In genomic region chr20:41006126-41006935, GRCh38 we compare ENCODE assay signal across 15 cellular contexts. TPM values are rescaled to one million over a fixed set of nuclear protein-coding genes. Genes with fewer than 3 reads are reported as not detected.
DNase-seq lines count a peak whose midpoint lies in the region; ATAC-seq and TF ChIP-seq lines count a peak whose summit lies in the region.
"Had no signal": no experiment of that assay in that cellular context is flagged by ENCODE, and none has a peak within 500 bp of the region (broad histone marks: within the 10 kb centered on the region; RNA-seq: fewer than 3 reads in every experiment).

No MANE protein-coding gene starts in this region.

- peaks cover 65% of the 10 kb centered on the region for H3K4me1 Mint-ChIP-seq in activated CD8-positive, alpha-beta memory T cell treated with anti-CD3 and anti-CD28 coated beads, Interleukin-2, amount 10 ng/mL, durations not matched to agents 7 days and 5 days

- peaks cover 32% of the 10 kb centered on the region for H3K9me1 ChIP-seq in IMR-90 (ENCODE audit: insufficient read depth, low read length)

- peak overlapping the region; percentile 99 for H2BK5ac ChIP-seq in IMR-90 (ENCODE audit: low read depth, low read length, poor library complexity, severe bottlenecking)
- H2BK5ac ChIP-seq in mesenchymal stem cell (ENCODE audit: low read depth, low read length, poor library complexity, severe bottlenecking): no peak overlapping the region

- H2AK9ac ChIP-seq in IMR-90 (replicated peaks; ENCODE audit: low read depth, low read length, poor library complexity): no peak overlapping the region

- peak overlapping the region; percentile 94 for H3K14ac ChIP-seq in IMR-90 (replicated peaks; ENCODE audit: low read depth, low read length)
- H3K14ac ChIP-seq in mesenchymal stem cell (ENCODE audit: low read length in 2 of 2): peak overlapping the region in 1 of 2 experiments; percentile 46

- in situ Hi-C loops in IMR-90 (cut with MboI; ENCODE audit: low sequenced_read_pairs): no loop called here
- in situ Hi-C loops in mammary epithelial cell (cut with MboI; ENCODE audit: low sequenced_read_pairs in 2 of 2): no loop called here

- ATAC-seq in IMR-90 (ENCODE audit: low read depth) (no peak), GM21528 (IDR thresholded peaks at IDR 0.05; ENCODE audit: low FRiP score, unreplicated experiment) (no peak)
- no peak for ATAC-seq in activated CD8-positive, alpha-beta memory T cell treated with anti-CD3 and anti-CD28 coated beads, Interleukin-2, amount 10 ng/mL, durations not matched to agents 7 days and 5 days
- ATAC-seq: T-cell had no signal

- H2BK15ac ChIP-seq in IMR-90 (ENCODE audit: low read depth, low read length): peak overlapping the region; percentile 96
- no peak overlapping the region for H2BK15ac ChIP-seq in mesenchymal stem cell (ENCODE audit: low read depth, poor library complexity, severe bottlenecking)

- H2AFZ ChIP-seq in IMR-90 (replicated peaks; ENCODE audit: low read length, poor library complexity) (peak overlapping the region; percentile 17), mammary epithelial cell (ENCODE audit: low read depth, low read length) (peak overlapping the region; percentile 57), mesenchymal stem cell (ENCODE audit: low read depth, low read length) (no peak overlapping the region)

- H3K36me3 ChIP-seq in A673 (ENCODE audit: insufficient read depth, low read length, poor library complexity, severe bottlenecking) (no peaks in the 10 kb centered on the region), IMR-90 (ENCODE audit: control insufficient read depth, insufficient read depth, low read length) (no peaks in the 10 kb centered on the region), mammary epithelial cell (ENCODE audit: insufficient read depth, low read length) (no peaks in the 10 kb centered on the region), mesenchymal stem cell (ENCODE audit: control insufficient read depth in 1 of 2, insufficient read depth in 2 of 2, low read depth in 1 of 2, low read length in 2 of 2) (no peaks in the 10 kb centered on the region), BE2C (no peaks in the 10 kb centered on the region)
- H3K36me3 ChIP-seq: gastroesophageal sphincter, neutrophil, WERI-Rb-1 had no signal

- peaks cover 50% of the 10 kb centered on the region for H3K4me1 ChIP-seq in A673 (ENCODE audit: insufficient read depth, low read length, poor library complexity, severe bottlenecking)
- peaks cover 29% of the 10 kb centered on the region for H3K4me1 ChIP-seq in IMR-90 (ENCODE audit: control insufficient read depth, insufficient read depth, low read length)
- peaks cover 48% of the 10 kb centered on the region for H3K4me1 ChIP-seq in mammary epithelial cell (ENCODE audit: insufficient read depth, low read length)
- peaks cover 31% of the 10 kb centered on the region for H3K4me1 ChIP-seq in mesenchymal stem cell (ENCODE audit: control insufficient read depth, insufficient read depth, low read depth, low read length)
- no peaks in the 10 kb centered on the region; the same call in 1 of the 2 replicates for H3K4me1 ChIP-seq in BE2C

- peak overlapping the region; percentile 97 for H3K18ac ChIP-seq in IMR-90 (ENCODE audit: low read depth, low read length)
- H3K18ac ChIP-seq in mesenchymal stem cell (ENCODE audit: low read depth in 1 of 2, low read length in 2 of 2): peak overlapping the region; percentile 80 to 91

- intact Hi-C loops in A673 (cut with micrococcal nuclease; ENCODE audit: unreplicated experiment): no loop called here
- intact Hi-C loops in IMR-90 (cut with micrococcal nuclease): no loop called here
- intact Hi-C loops in mammary epithelial cell (cut with micrococcal nuclease): no loop called here

- H3K23ac ChIP-seq in IMR-90 (ENCODE audit: low read depth, low read length) (peak overlapping the region; percentile 94), mesenchymal stem cell (ENCODE audit: low read length in 2 of 2) (no peak overlapping the region)

- TF ChIP-seq CTCF in A673 (conservative IDR thresholded peaks at IDR 0.05; ENCODE audit: low read depth, low read length) (no peak), IMR-90 (conservative IDR thresholded peaks at IDR 0.05; ENCODE audit: low read depth, low read length) (no peak), mammary epithelial cell (conservative IDR thresholded peaks at IDR 0.05 in 1 of 2, IDR thresholded peaks at IDR 0.05 in 1 of 2; ENCODE audit: extremely low read depth in 1 of 2, insufficient read depth in 1 of 2, low read depth in 1 of 2, low read length in 2 of 2) (no peak), BE2C (IDR thresholded peaks at IDR 0.05; ENCODE audit: low read depth, low read length) (no peak)

- no peaks in the 10 kb centered on the region; the same call in 1 of the 2 replicates for H4K20me1 ChIP-seq in IMR-90 (ENCODE audit: insufficient read depth, low read length)
- H4K20me1 ChIP-seq in mammary epithelial cell (ENCODE audit: insufficient read depth, low read length): no peaks in the 10 kb centered on the region

- H2AK5ac ChIP-seq in IMR-90 (ENCODE audit: low read depth, low read length) (peak overlapping the region; percentile 93), mesenchymal stem cell (ENCODE audit: low read length, severe bottlenecking) (no peak overlapping the region)

- 0 out of 2 replicates have a peak overlapping the region, but pooled peaks have one; percentile 41 for H3K56ac ChIP-seq in IMR-90 (ENCODE audit: extremely low read depth, insufficient read depth, low read length)

- peaks cover 9% of the 10 kb centered on the region for H3K36me3 Mint-ChIP-seq in activated CD8-positive, alpha-beta memory T cell treated with anti-CD3 and anti-CD28 coated beads, Interleukin-2, amount 10 ng/mL, durations not matched to agents 7 days and 5 days
- H3K36me3 Mint-ChIP-seq: T-cell had no signal

- H4K5ac ChIP-seq in IMR-90 (ENCODE audit: low read depth, low read length): peak overlapping the region; percentile 92

- peak overlapping the region; percentile 97 for H2BK20ac ChIP-seq in IMR-90 (ENCODE audit: low read depth, low read length)

- no peak overlapping the region for H3K4me3 Mint-ChIP-seq in activated CD8-positive, alpha-beta memory T cell treated with anti-CD3 and anti-CD28 coated beads, Interleukin-2, amount 10 ng/mL, durations not matched to agents 7 days and 5 days
- H3K4me3 Mint-ChIP-seq: T-cell had no signal

- peaks cover 11% of the 10 kb centered on the region for H3K9me3 ChIP-seq in A673 (ENCODE audit: low read depth, low read length, poor library complexity, severe bottlenecking)
- no peaks in the 10 kb centered on the region for H3K9me3 ChIP-seq in IMR-90 (ENCODE audit: control insufficient read depth, insufficient read depth, low read length)
- H3K9me3 ChIP-seq in mammary epithelial cell (replicated peaks; ENCODE audit: insufficient read depth, low read length): no peaks in the 10 kb centered on the region
- no peaks in the 10 kb centered on the region for H3K9me3 ChIP-seq in mesenchymal stem cell (ENCODE audit: control insufficient read depth, low read length)
- no peaks in the 10 kb centered on the region for H3K9me3 ChIP-seq in BE2C
- H3K9me3 ChIP-seq: gastroesophageal sphincter, neutrophil had no signal

- no peak for TF ChIP-seq POLR2A in IMR-90 (IDR thresholded peaks at IDR 0.05; ENCODE audit: low read depth, low read length)

- dilution Hi-C loops in IMR-90 (cut with HindIII; ENCODE audit: low sequenced_read_pairs, unreplicated experiment): no loop called here
- dilution Hi-C loops in mammary epithelial cell (cut with HindIII; ENCODE audit: low sequenced_read_pairs): no loop called here

- BruUV-seq in A673 (replicated peaks; lab: Mats Ljungman, UMichigan) (no TSS peak), IMR-90 (replicated peaks; lab: Mats Ljungman, UMichigan) (no TSS peak), mammary epithelial cell (replicated peaks; lab: Mats Ljungman, UMichigan) (no TSS peak)

- DNase-seq in A673 (ENCODE audit: low spot score) (no peak), IMR-90 (no peak), mammary epithelial cell (no peak), mesenchymal stem cell (no peak), BE2C (no peak), D341Med (ENCODE audit: low spot score) (no peak)
- no peak for DNase-seq in activated CD8-positive, alpha-beta memory T cell treated with anti-CD3 and anti-CD28 coated beads, Interleukin-2, amount 10 ng/mL, durations not matched to agents 7 days and 5 days
- DNase-seq: cerebellar nuclear complex, DMS153, NCI-H1092, T-cell, WERI-Rb-1 had no signal

- H3K79me1 ChIP-seq in IMR-90 (ENCODE audit: low read depth in 1 of 2, low read length in 2 of 2) (peaks cover 4 to 57% of the 10 kb centered on the region in 2 experiments; a peak in 3 of 4 replicates), mesenchymal stem cell (replicated peaks; ENCODE audit: low read length, poor library complexity, severe bottlenecking) (no peaks in the 10 kb centered on the region)

- TF ChIP-seq RAD21 in IMR-90 (IDR thresholded peaks at IDR 0.05; ENCODE audit: low read length): no peak

- H3K27ac ChIP-seq in A673 (ENCODE audit: low read depth, low read length, poor library complexity, severe bottlenecking) (peak overlapping the region; percentile 88), IMR-90 (ENCODE audit: insufficient read depth, low read length) (peak overlapping the region; percentile 88), mammary epithelial cell (ENCODE audit: insufficient read depth, low read depth, low read length) (no peak overlapping the region), mesenchymal stem cell (ENCODE audit: low read length, poor library complexity, severe bottlenecking) (no peak overlapping the region)
- H3K27ac ChIP-seq: neutrophil, WERI-Rb-1 had no signal

- H3K27me3 Mint-ChIP-seq in activated CD8-positive, alpha-beta memory T cell treated with anti-CD3 and anti-CD28 coated beads, Interleukin-2, amount 10 ng/mL, durations not matched to agents 7 days and 5 days: no peaks in the 10 kb centered on the region
- H3K27me3 Mint-ChIP-seq: T-cell had no signal

- POLR2A ChIA-PET in A673 (lab: Charles Lee; ENCODE audit: low non-redundant PET): no interaction called here
- POLR2A ChIA-PET in IMR-90 (lab: Charles Lee; ENCODE audit: unreplicated experiment): no interaction called here

- H3K4ac ChIP-seq in IMR-90 (ENCODE audit: low read depth, low read length) (peak overlapping the region; percentile 95), mesenchymal stem cell (ENCODE audit: low read depth in 1 of 2, low read length in 2 of 2) (peak overlapping the region; percentile 21 to 91)

- no peak overlapping the region for H3K4me3 ChIP-seq in A673 (ENCODE audit: low read depth, low read length, poor library complexity, severe bottlenecking)
- H3K4me3 ChIP-seq in IMR-90 (ENCODE audit: insufficient read depth, low read depth, low read length): no peak overlapping the region
- no peak overlapping the region for H3K4me3 ChIP-seq in mammary epithelial cell (replicated peaks in 1 of 3; ENCODE audit: insufficient read depth in 1 of 3, low read depth in 2 of 3, low read length in 3 of 3)
- H3K4me3 ChIP-seq in mesenchymal stem cell (ENCODE audit: insufficient read depth in 1 of 2, low read depth in 1 of 2, low read length in 2 of 2): no peak overlapping the region
- no peak overlapping the region for H3K4me3 ChIP-seq in BE2C (ENCODE audit: low read depth, low read length)
- H3K4me3 ChIP-seq: gastroesophageal sphincter had no signal

- H3K4me2 ChIP-seq in IMR-90 (ENCODE audit: low read depth, low read length) (no peak overlapping the region), mammary epithelial cell (ENCODE audit: insufficient read depth, low read depth, low read length) (no peak overlapping the region), mesenchymal stem cell (ENCODE audit: low read length, poor library complexity, severe bottlenecking) (no peak overlapping the region)

- WGBS in IMR-90 (ENCODE audit: extremely low coverage in 2 of 2, insufficient read length in 1 of 2), 2 experiments: 96% methylated on average over 3 of the region's 13 CpGs; no CpG with 5 or more reads in 1 of the 2 experiments
- WGBS in mammary epithelial cell (ENCODE audit: low coverage, missing lambda C conversion rate): 90% methylated on average over 10 of the region's 13 CpGs
- 98% methylated on average over 12 of the region's 13 CpGs for WGBS in mesenchymal stem cell

- H4K8ac ChIP-seq in IMR-90 (ENCODE audit: low read depth in 2 of 2, low read length in 2 of 2) (peak overlapping the region; percentile 42 to 98), mesenchymal stem cell (ENCODE audit: low read length) (peak overlapping the region; percentile 63)

- CTCF ChIA-PET in A673 (lab: Charles Lee): no interaction called here
- CTCF ChIA-PET in IMR-90 (lab: Yijun Ruan, JAX): interaction anchor here (1.3 kb wide), 1 partner anchor 13 kb away, joined by 3 read pairs; no protein-coding TSS in a partner anchor
- CTCF ChIA-PET in mammary epithelial cell (lab: Charles Lee; ENCODE audit: low non-redundant PET): no interaction called here
- CTCF ChIA-PET in activated CD8-positive, alpha-beta memory T cell treated with anti-CD3 and anti-CD28 coated beads, Interleukin-2, amount 10 ng/mL, durations not matched to agents 7 days and 5 days (lab: Charles Lee): interaction anchor here (1.5 to 8.0 kb wide), 2 partner anchors 15 to 44 kb away, joined by 3 to 52 read pairs; no protein-coding TSS in a partner anchor

- no peaks in the 10 kb centered on the region for H3K27me3 ChIP-seq in A673 (replicated peaks; ENCODE audit: insufficient read depth, low read depth, low read length, poor library complexity)
- H3K27me3 ChIP-seq in IMR-90 (ENCODE audit: control insufficient read depth, insufficient read depth, low read length): no peaks in the 10 kb centered on the region
- no peaks in the 10 kb centered on the region for H3K27me3 ChIP-seq in mammary epithelial cell (ENCODE audit: insufficient read depth, low read length)
- no peaks in the 10 kb centered on the region for H3K27me3 ChIP-seq in mesenchymal stem cell (ENCODE audit: control insufficient read depth in 1 of 2, insufficient read depth in 1 of 2, low read length in 2 of 2)
- no peaks in the 10 kb centered on the region for H3K27me3 ChIP-seq in BE2C
- H3K27me3 ChIP-seq: gastroesophageal sphincter, neutrophil had no signal

- H2BK120ac ChIP-seq in IMR-90 (ENCODE audit: low read depth, low read length): peak overlapping the region; percentile 98
- H2BK120ac ChIP-seq in mesenchymal stem cell (ENCODE audit: low read depth, low read length): peak overlapping the region; percentile 80

- H4K91ac ChIP-seq in IMR-90 (ENCODE audit: insufficient read depth, low read depth, low read length): peak overlapping the region; percentile 98
- peak overlapping the region; percentile 97 for H4K91ac ChIP-seq in mesenchymal stem cell (ENCODE audit: low read length)

- H3K27ac Mint-ChIP-seq in activated CD8-positive, alpha-beta memory T cell treated with anti-CD3 and anti-CD28 coated beads, Interleukin-2, amount 10 ng/mL, durations not matched to agents 7 days and 5 days: no peak overlapping the region
- H3K27ac Mint-ChIP-seq: T-cell had no signal

- no peaks in the 10 kb centered on the region for H3K79me2 ChIP-seq in mammary epithelial cell (ENCODE audit: insufficient read depth, low read length)

- H3K9ac ChIP-seq in IMR-90 (ENCODE audit: low read depth, low read length): no peak overlapping the region
- no peak overlapping the region for H3K9ac ChIP-seq in mammary epithelial cell (ENCODE audit: insufficient read depth, low read length)
- H3K9ac ChIP-seq in mesenchymal stem cell (ENCODE audit: low read length): no peak overlapping the region

- no peaks in the 10 kb centered on the region for H3K9me3 Mint-ChIP-seq in activated CD8-positive, alpha-beta memory T cell treated with anti-CD3 and anti-CD28 coated beads, Interleukin-2, amount 10 ng/mL, durations not matched to agents 7 days and 5 days (ENCODE audit: low read depth)
- H3K9me3 Mint-ChIP-seq: T-cell had no signal

- peak overlapping the region; percentile 92 to 99 for H2BK12ac ChIP-seq in mesenchymal stem cell (ENCODE audit: low read length in 2 of 2)

RNA-seq across cellular contexts. Expression of gene TOP1, which starts 22.3 kb away (rescaled TPM):
- total RNA-seq in A673 (2021) (108 and 125 TPM in 2 replicates), IMR-90 (2012; rRNA removed) (14.0 and 20.8 TPM in 2 replicates), mammary epithelial cell (10 to 100 TPM; 13.2 to 92.0 TPM)
- polyA plus RNA-seq in IMR-90 (2012; rRNA removed) (14.7 and 21.5 TPM in 2 replicates), mammary epithelial cell (10.6 TPM)
- polyA plus RNA-seq in IMR-90 (2012; cell fraction: cytosol; rRNA removed): 3.9 and 6.4 TPM in 2 replicates
- polyA plus RNA-seq in IMR-90 (2012; cell fraction: nucleus; rRNA removed; ENCODE audit: low replicate concordance): 3.2 and 18.6 TPM in 2 replicates
- polyA minus RNA-seq in mammary epithelial cell: 21.7 TPM
- polyA plus RNA-seq in mesenchymal stem cell (2013, experiment 1 of 2): 68.4 TPM
- polyA plus RNA-seq in mesenchymal stem cell (2013, experiment 2 of 2): 65.1 TPM
- 60.2 TPM for polyA plus RNA-seq in BE2C (2012; ENCODE audit: insufficient read depth, insufficient read length, low read depth)
- total RNA-seq in activated CD8-positive, alpha-beta memory T cell treated with anti-CD3 and anti-CD28 coated beads, Interleukin-2, amount 10 ng/mL, durations not matched to agents 7 days and 5 days: 10 to 100 TPM; 73.1 to 89.0 TPM

Comparison
In these comparisons a context has a peak if more than half of its experiments do, and no peak if none do; other contexts are left out.
1. H3K27ac ChIP-seq: peak in A673 (single experiment) and IMR-90 (single experiment); none in mammary epithelial cell (single experiment) and mesenchymal stem cell (single experiment).
2. CTCF ChIA-PET loops: an anchor here in IMR-90 (1.3 kb wide) and activated CD8-positive, alpha-beta memory T cell treated with anti-CD3 and anti-CD28 coated beads, Interleukin-2, amount 10 ng/mL, durations not matched to agents 7 days and 5 days (1.5 to 8.0 kb wide); none called in A673 and mammary epithelial cell.